In the genomic region with DNA sequence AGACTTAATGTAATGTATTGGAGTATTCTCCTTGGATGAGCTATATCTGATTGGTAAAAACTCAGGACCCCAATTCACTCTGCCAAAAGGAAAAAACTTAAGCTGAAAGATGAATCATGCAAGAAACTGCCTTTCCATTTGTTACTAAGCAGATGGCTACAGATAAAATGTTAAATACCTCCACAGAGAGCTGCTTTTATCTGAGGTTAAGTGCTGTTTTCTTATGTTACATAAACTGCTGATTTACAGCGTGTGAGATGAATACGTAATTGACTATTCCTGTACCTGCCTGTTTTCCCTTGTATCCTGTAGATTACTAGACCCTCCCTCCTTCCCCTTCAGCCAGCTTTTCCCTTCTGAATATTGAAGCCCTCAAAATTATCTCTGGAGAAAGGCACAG, we compare ENCODE assay signal across 36 cellular contexts. TPM values are rescaled to one million over a fixed set of nuclear protein-coding genes. Genes with fewer than 3 reads are reported as not detected.
"Had no signal": no experiment of that assay in that cellular context is flagged by ENCODE, and none has a peak within 500 bp of the region (broad histone marks: within the 10 kb centered on the region; RNA-seq: fewer than 3 reads in every experiment).

No MANE protein-coding gene starts in this region.

- H3K27me3 ChIP-seq: Peyer's patch had no signal

- H3K4me3 ChIP-seq: Peyer's patch had no signal

- H3K4me3 Mint-ChIP-seq: activated B cell treated with CpG ODN at 0.5 μM for 24 hours; activated CD8-positive, alpha-beta T cell treated with anti-CD3 and anti-CD28 coated beads for 36 hours; activated naive CD8-positive, alpha-beta T cell treated with anti-CD3 and anti-CD28 coated beads for 36 hours; activated T-cell treated with anti-CD3 and anti-CD28 coated beads, Interleukin-2, amount 50 U/mL, for 72 hours; activated T-helper 17 cell treated with anti-CD3 and anti-CD28 coated beads, Interleukin-2, amount 50 U/mL, for 72 hours; brain; IgD-negative memory B cell; T-helper 1 cell treated with Interleukin-12 subunit alpha and Interleukin-12 subunit beta and Interleukin-4 antibody, amounts not matched to agents 30 μg/mL and 1 μg/mL, for 36 hours; T-helper 2 cell treated with Interferon-gamma antibody and Interleukin-4, amounts not matched to agents 5 μg/mL and 100 μg/mL, for 36 hours had no signal

- H3K27me3 Mint-ChIP-seq: activated naive CD8-positive, alpha-beta T cell treated with anti-CD3 and anti-CD28 coated beads for 36 hours; activated T-helper 17 cell treated with anti-CD3 and anti-CD28 coated beads, Interleukin-2, amount 50 U/mL, for 72 hours had no signal

- ATAC-seq: activated CD8-positive, alpha-beta T cell treated with anti-CD3 and anti-CD28 coated beads for 36 hours; activated T-cell treated with anti-CD3 and anti-CD28 coated beads, Interleukin-2, amount 50 U/mL, for 72 hours; activated T-helper 17 cell treated with anti-CD3 and anti-CD28 coated beads, Interleukin-2, amount 50 U/mL, for 72 hours; PC-3 had no signal

- DNase-seq: activated B cell treated with CpG ODN at 0.5 μM for 24 hours; activated CD4-positive, alpha-beta T cell treated with anti-CD3 and anti-CD28 coated beads for 4 hours; activated CD4-positive, CD25-positive, alpha-beta regulatory T cell treated with anti-CD3 and anti-CD28 coated beads, Interleukin-2, amount 50 U/mL, for 72 hours; activated CD8-positive, alpha-beta T cell treated with anti-CD3 and anti-CD28 coated beads for 36 hours; activated effector memory CD4-positive, alpha-beta T cell treated with anti-CD3 and anti-CD28 coated beads, Interleukin-2, amount 50 U/mL, for 16 hours; activated naive CD4-positive, alpha-beta T cell; activated naive CD4-positive, alpha-beta T cell treated with anti-CD3 and anti-CD28 coated beads, Interleukin-2, amount 50 U/mL, for 16 hours; activated naive CD8-positive, alpha-beta T cell treated with anti-CD3 and anti-CD28 coated beads for 36 hours; activated T-cell treated with anti-CD3 and anti-CD28 coated beads, Interleukin-2, amount 50 U/mL, for 1 hour; activated T-cell treated with anti-CD3 and anti-CD28 coated beads, Interleukin-2, amount 50 U/mL, for 72 hours; amygdala; central memory CD4-positive, alpha-beta T cell; Kasumi-1; KG1; MM.1S; MV-4-11; NCI-H1092; NCI-H1436 treated with DMSO at 0.1 percent for 48 hours; NCI-H1694 treated with DMSO at 0.1 percent for 48 hours; NCI-H2029; NCI-H510A; NCI-H526; NCI-H748 treated with DMSO at 0.1 percent for 48 hours; NK-92 treated with Interleukin-12 subunit alpha and Interleukin-12 subunit beta, amount 100 ng/mL, for 24 hours; PC-3; Peyer's patch; RPMI8226; SIG-M5 had no signal

- H3K36me3 Mint-ChIP-seq: brain, IgD-negative memory B cell had no signal

- H3K4me1 Mint-ChIP-seq: activated B cell treated with CpG ODN at 0.5 μM for 24 hours; activated naive CD8-positive, alpha-beta T cell treated with anti-CD3 and anti-CD28 coated beads for 36 hours; activated T-helper 17 cell treated with anti-CD3 and anti-CD28 coated beads, Interleukin-2, amount 50 U/mL, for 72 hours; brain; IgD-negative memory B cell had no signal

- FAIRE-seq: TTC549 had no signal

- H3K27ac Mint-ChIP-seq: activated B cell treated with CpG ODN at 0.5 μM for 24 hours; activated CD8-positive, alpha-beta T cell treated with anti-CD3 and anti-CD28 coated beads for 36 hours; activated naive CD8-positive, alpha-beta T cell treated with anti-CD3 and anti-CD28 coated beads for 36 hours; activated T-cell treated with anti-CD3 and anti-CD28 coated beads, Interleukin-2, amount 50 U/mL, for 72 hours; activated T-helper 17 cell treated with anti-CD3 and anti-CD28 coated beads, Interleukin-2, amount 50 U/mL, for 72 hours; brain; IgD-negative memory B cell; T-helper 1 cell treated with Interleukin-12 subunit alpha and Interleukin-12 subunit beta and Interleukin-4 antibody, amounts not matched to agents 30 μg/mL and 1 μg/mL, for 36 hours; T-helper 2 cell treated with Interferon-gamma antibody and Interleukin-4, amounts not matched to agents 5 μg/mL and 100 μg/mL, for 36 hours had no signal

- H3K36me3 ChIP-seq: Peyer's patch had no signal

- H3K4me1 ChIP-seq: Peyer's patch had no signal

- H3K27ac ChIP-seq: Peyer's patch had no signal

RNA-seq across cellular contexts. Expression of a gene that starts 49.4 kb away (rescaled TPM):
- total RNA-seq: activated B cell treated with CpG ODN at 0.5 μM for 24 hours; activated CD8-positive, alpha-beta memory T cell treated with anti-CD3 and anti-CD28 coated beads for 36 hours; activated CD8-positive, alpha-beta T cell treated with anti-CD3 and anti-CD28 coated beads for 36 hours; activated naive CD8-positive, alpha-beta T cell treated with anti-CD3 and anti-CD28 coated beads for 36 hours; activated T-cell treated with anti-CD3 and anti-CD28 coated beads, Interleukin-2, amount 50 U/mL, for 72 hours; activated T-helper 17 cell treated with anti-CD3 and anti-CD28 coated beads, Interleukin-2, amount 50 U/mL, for 72 hours; PC-3; SK-MEL-5 had no signal
